ENCODE assay signal across 8 cellular contexts in the genomic region with DNA sequence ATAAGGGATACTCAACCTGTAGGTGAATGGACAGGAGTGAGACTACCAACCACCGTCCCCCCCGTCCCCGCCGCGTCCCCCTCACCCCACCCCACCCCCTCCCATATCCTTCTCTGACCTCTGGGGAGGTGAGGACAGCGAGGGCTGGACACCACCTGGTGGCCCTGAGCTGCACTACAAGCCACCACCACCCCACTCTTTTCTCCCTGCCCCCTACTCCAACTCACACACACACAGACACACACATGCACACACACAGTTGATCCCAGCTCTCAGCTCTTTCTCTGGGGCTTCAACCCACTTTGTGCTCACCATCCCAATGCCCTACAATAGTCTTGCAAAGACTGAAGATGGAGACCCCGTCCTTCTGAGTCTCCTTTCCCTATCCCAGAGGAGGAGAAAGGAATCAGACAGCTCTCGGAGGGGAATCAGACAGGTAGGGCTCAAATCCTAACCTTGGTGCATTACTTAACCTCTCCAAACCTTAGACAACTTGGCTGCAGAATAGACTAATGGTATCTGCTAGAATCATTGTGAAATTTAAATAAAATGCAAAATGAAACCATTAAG.
A peak's percentile ranks its signal among the peaks of the same experiment; 100 is the strongest.
DNase-seq lines count a peak whose midpoint lies in the region; ATAC-seq and TF ChIP-seq lines count a peak whose summit lies in the region.

No MANE protein-coding gene starts in this region.

- in situ Hi-C loops in HAP-1 (cut with MboI; ENCODE audit: low sequenced_read_pairs), result loop anchor here (5.0 kb wide), 1 partner anchor 91 kb away; no protein-coding TSS in a partner anchor

- peaks cover 5% of the 10 kb centered on the region for H3K4me1 ChIP-seq in HAP-1

- ATAC-seq in GM21529 (IDR thresholded peaks at IDR 0.05; ENCODE audit: unreplicated experiment), result no peak

- DNase-seq in CMK (ENCODE audit: low read depth) (peak; percentile 51), HAP-1 (ENCODE audit: low spot score in 2 of 2) (peak; percentile 36 to 71), SHP77 treated with DMSO at 0.1 percent for 48 hours (lab: John Stamatoyannopoulos, UW) (peak; percentile 23), erythroblast (lab: John Stamatoyannopoulos, UW) (peak; percentile 47 to 56), nephron progenitor cell (peak; percentile 67), NCI-H774 (lab: John Stamatoyannopoulos, UW) (no peak), NCI-H187 treated with DMSO at 0.1 percent for 48 hours (lab: John Stamatoyannopoulos, UW) (no peak)

- no peak overlapping the region for H3K4me3 ChIP-seq in HAP-1

- H3K27me3 Mint-ChIP-seq in nephron progenitor cell (ENCODE audit: low read depth, poor library complexity), result peaks cover 11% of the 10 kb centered on the region

- H3K9me3 ChIP-seq in HAP-1, result no peaks in the 10 kb centered on the region

- TF ChIP-seq CTCF in nephron progenitor cell (IDR thresholded peaks at IDR 0.05), result peak; percentile 50

- H3K36me3 Mint-ChIP-seq in nephron progenitor cell (ENCODE audit: low read depth), result no peaks in the 10 kb centered on the region

- H3K4me3 Mint-ChIP-seq in nephron progenitor cell, result no peak overlapping the region

- no peaks in the 10 kb centered on the region for H3K36me3 ChIP-seq in HAP-1 (replicated peaks)

- peaks cover 41% of the 10 kb centered on the region for H3K4me1 Mint-ChIP-seq in nephron progenitor cell

- H3K27me3 ChIP-seq in HAP-1 (ENCODE audit: low read depth), result peaks cover 2% of the 10 kb centered on the region; the same call in 1 of the 2 replicates

- no peak overlapping the region for H3K27ac Mint-ChIP-seq in nephron progenitor cell

- H3K9me3 Mint-ChIP-seq in nephron progenitor cell, result no peaks in the 10 kb centered on the region

- TF ChIP-seq POLR2A in erythroblast (IDR thresholded peaks at IDR 0.05; ENCODE audit: low read length), result no peak

Comparison
In these comparisons a context has a peak if more than half of its experiments do, and no peak if none do; other contexts are left out.
1. DNase-seq: peak in CMK (single experiment), HAP-1 (2 of 2), SHP77 treated with DMSO at 0.1 percent for 48 hours (single experiment), erythroblast (2 of 2) and nephron progenitor cell (single experiment); none in NCI-H774 (single experiment) and NCI-H187 treated with DMSO at 0.1 percent for 48 hours (single experiment).